Comparison of ENCODE assay signal across 8 cellular contexts in genomic region chr4:7987148-7987989, GRCh38. TPM values are rescaled to one million over a fixed set of nuclear protein-coding genes. Genes with fewer than 3 reads are reported as not detected.
DNase-seq lines count a peak whose midpoint lies in the region; ATAC-seq and TF ChIP-seq lines count a peak whose summit lies in the region.

No MANE protein-coding gene starts in this region.

- H3K4me1 Mint-ChIP-seq in stimulated activated effector memory CD8-positive, alpha-beta T cell treated with anti-CD3 and anti-CD28 coated beads, Interleukin-12 subunit alpha, Interleukin-12 subunit beta, amount 100 ng/mL, for 72 hours: peaks cover 13% of the 10 kb centered on the region

- H3K9me3 Mint-ChIP-seq in stimulated activated effector memory CD8-positive, alpha-beta T cell treated with anti-CD3 and anti-CD28 coated beads, Interleukin-12 subunit alpha, Interleukin-12 subunit beta, amount 100 ng/mL, for 72 hours: no peaks in the 10 kb centered on the region

- no peaks in the 10 kb centered on the region for H3K27me3 ChIP-seq in NT2/D1 (ENCODE audit: insufficient read depth, insufficient read length)

- peaks cover 20% of the 10 kb centered on the region for H3K4me1 ChIP-seq in NT2/D1 (ENCODE audit: insufficient read depth, insufficient read length)

- TF ChIP-seq CTCF in epithelial cell of proximal tubule (conservative IDR thresholded peaks at IDR 0.05; ENCODE audit: low read depth, low read length): peak; percentile 89

- ATAC-seq in GM18519 (IDR thresholded peaks at IDR 0.05; ENCODE audit: low FRiP score, unreplicated experiment): peak; percentile 53
- ATAC-seq in HG03432 (IDR thresholded peaks at IDR 0.05; ENCODE audit: unreplicated experiment): peak; percentile 63
- peak; percentile 81 for ATAC-seq in stimulated activated effector memory CD8-positive, alpha-beta T cell treated with anti-CD3 and anti-CD28 coated beads, Interleukin-12 subunit alpha, Interleukin-12 subunit beta, amount 100 ng/mL, for 72 hours

- H3K9ac ChIP-seq in NT2/D1 (ENCODE audit: insufficient read length, low read depth): no peak overlapping the region

- H3K4me3 Mint-ChIP-seq in stimulated activated effector memory CD8-positive, alpha-beta T cell treated with anti-CD3 and anti-CD28 coated beads, Interleukin-12 subunit alpha, Interleukin-12 subunit beta, amount 100 ng/mL, for 72 hours: no peak overlapping the region

- H3K27ac Mint-ChIP-seq in stimulated activated effector memory CD8-positive, alpha-beta T cell treated with anti-CD3 and anti-CD28 coated beads, Interleukin-12 subunit alpha, Interleukin-12 subunit beta, amount 100 ng/mL, for 72 hours: no peak overlapping the region

- no peaks in the 10 kb centered on the region for H3K9me3 ChIP-seq in NT2/D1 (ENCODE audit: insufficient read depth, low read length)

- DNase-seq in AG08396 (ENCODE audit: low spot score) (peak; percentile 82), NT2/D1 (ENCODE audit: low read depth, low spot score) (peak; percentile 83), epithelial cell of proximal tubule (ENCODE audit: low read depth) (no peak), myocyte (ENCODE audit: low read depth) (peak; percentile 79)
- DNase-seq in activated CD8-positive, alpha-beta memory T cell treated with anti-CD3 and anti-CD28 coated beads, Interleukin-2, amount 50 U/mL, for 4 hours: peak; percentile 70
- DNase-seq in stimulated activated effector memory CD8-positive, alpha-beta T cell treated with anti-CD3 and anti-CD28 coated beads, Interleukin-12 subunit alpha, Interleukin-12 subunit beta, amount 100 ng/mL, for 72 hours (ENCODE audit: low spot score in 2 of 2): peak; percentile 74 to 88

- no peaks in the 10 kb centered on the region for H3K36me3 ChIP-seq in NT2/D1 (ENCODE audit: insufficient read depth, insufficient read length, low read length)

- H3K36me3 Mint-ChIP-seq in stimulated activated effector memory CD8-positive, alpha-beta T cell treated with anti-CD3 and anti-CD28 coated beads, Interleukin-12 subunit alpha, Interleukin-12 subunit beta, amount 100 ng/mL, for 72 hours: no peaks in the 10 kb centered on the region

- no peak overlapping the region for H3K4me3 ChIP-seq in NT2/D1 (ENCODE audit: insufficient read length, low read depth)
- no peak overlapping the region for H3K4me3 ChIP-seq in epithelial cell of proximal tubule (ENCODE audit: low read depth, low read length)

RNA-seq across cellular contexts. Expression of gene AFAP1, which starts 47.7 kb away (rescaled TPM):
- 24.3 and 26.2 TPM in 2 replicates for total RNA-seq in epithelial cell of proximal tubule
- 30.8 and 50.5 TPM in 2 replicates for total RNA-seq in myocyte
- 43.2 TPM for polyA plus RNA-seq in myocyte (2012)
